27 cellular contexts compared by ENCODE assay signal in the genomic region with DNA sequence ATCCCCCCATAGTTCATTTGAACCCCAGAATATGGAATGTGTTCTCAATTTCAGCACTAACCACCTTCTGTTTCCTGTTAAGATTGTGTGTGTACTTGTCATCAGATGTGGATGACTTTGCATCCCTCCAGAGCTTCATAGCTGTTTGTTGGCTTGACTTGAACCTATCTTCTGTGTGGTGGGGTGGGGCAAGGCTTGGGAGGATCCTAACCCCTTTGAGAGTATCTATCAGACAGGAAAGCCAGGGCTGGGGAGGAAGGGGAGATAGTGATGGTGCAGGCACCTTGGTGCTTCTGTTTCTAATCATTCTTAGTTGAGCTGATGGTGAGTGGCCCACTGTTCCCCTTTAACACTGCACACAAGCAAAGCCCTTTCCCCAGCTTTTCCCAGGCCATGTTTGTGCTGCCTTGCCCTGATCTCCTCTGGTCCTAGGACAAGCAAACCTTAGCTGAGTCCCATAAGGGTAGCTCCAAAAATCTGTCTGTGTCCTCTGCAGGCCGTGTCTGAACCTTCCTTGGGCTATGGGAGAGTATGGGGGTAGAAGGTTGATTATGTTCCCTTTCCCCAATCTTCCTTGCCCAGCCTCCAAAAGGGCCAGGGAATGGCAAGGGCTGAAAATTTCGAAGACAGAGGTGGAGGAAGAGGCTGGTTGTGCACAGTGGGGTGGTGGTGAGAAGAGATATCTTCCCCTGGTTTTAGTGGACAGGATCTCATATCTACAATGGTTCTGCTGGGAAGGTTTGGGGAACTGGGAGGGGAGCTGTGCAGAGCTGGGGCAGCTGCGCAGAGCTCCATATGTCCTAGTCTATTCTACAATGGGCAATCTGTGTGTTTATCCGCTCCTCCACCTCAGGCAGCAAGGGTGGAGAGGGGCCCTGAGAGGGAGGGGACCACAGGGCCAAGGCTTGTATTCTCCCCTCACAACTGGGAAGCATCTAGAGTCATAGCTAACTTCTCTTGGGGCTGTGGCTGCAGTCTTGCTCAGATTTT. TPM values are rescaled to one million over a fixed set of nuclear protein-coding genes. Genes with fewer than 3 reads are reported as not detected.
DNase-seq lines count a peak whose midpoint lies in the region; FAIRE-seq and TF ChIP-seq lines count a peak whose summit lies in the region.
"Had no signal": no experiment of that assay in that cellular context is flagged by ENCODE, and none has a peak within 500 bp of the region (broad histone marks: within the 10 kb centered on the region; RNA-seq: fewer than 3 reads in every experiment).

No MANE protein-coding gene starts in this region.

- no peak overlapping the region for H3K27ac Mint-ChIP-seq in osteocyte (ENCODE audit: unreplicated experiment)
- no peak overlapping the region for H3K27ac Mint-ChIP-seq in activated naive CD4-positive, alpha-beta T cell treated with anti-CD3 and anti-CD28 coated beads, Interleukin-2, amount 10 ng/mL, durations not matched to agents 7 days and 5 days
- H3K27ac Mint-ChIP-seq: activated B cell treated with CpG ODN at 0.5 μM for 24 hours; activated naive CD4-positive, alpha-beta T cell treated with anti-CD3 and anti-CD28 coated beads, Interleukin-2, amount 50 U/mL, for 24 hours; CD4-positive, alpha-beta T cell had no signal

- H3K9me3 Mint-ChIP-seq in osteocyte (ENCODE audit: unreplicated experiment) = no peaks in the 10 kb centered on the region
- H3K9me3 Mint-ChIP-seq in activated naive CD4-positive, alpha-beta T cell treated with anti-CD3 and anti-CD28 coated beads, Interleukin-2, amount 10 ng/mL, durations not matched to agents 7 days and 5 days = no peaks in the 10 kb centered on the region
- H3K9me3 Mint-ChIP-seq: activated B cell treated with CpG ODN at 0.5 μM for 24 hours; activated naive CD4-positive, alpha-beta T cell treated with anti-CD3 and anti-CD28 coated beads, Interleukin-2, amount 50 U/mL, for 24 hours; CD4-positive, alpha-beta T cell had no signal

- peaks cover 13% of the 10 kb centered on the region for H3K27me3 Mint-ChIP-seq in osteocyte (ENCODE audit: unreplicated experiment)
- peaks cover 14% of the 10 kb centered on the region for H3K27me3 Mint-ChIP-seq in activated naive CD4-positive, alpha-beta T cell treated with anti-CD3 and anti-CD28 coated beads, Interleukin-2, amount 10 ng/mL, durations not matched to agents 7 days and 5 days
- H3K27me3 Mint-ChIP-seq: activated B cell treated with CpG ODN at 0.5 μM for 24 hours; activated naive CD4-positive, alpha-beta T cell treated with anti-CD3 and anti-CD28 coated beads, Interleukin-2, amount 50 U/mL, for 24 hours; CD4-positive, alpha-beta T cell had no signal

- no peak for FAIRE-seq in H1 (lab: Jason Lieb, UNC)
- FAIRE-seq: kidney had no signal

- H3K18ac ChIP-seq in H1 (ENCODE audit: extremely low read depth, low read length) = 0 out of 2 replicates have a peak overlapping the region, but pooled peaks have one; percentile 0

- H3K23ac ChIP-seq in H1 (ENCODE audit: insufficient read length) = no peak overlapping the region

- H3K4ac ChIP-seq in H1 (replicated peaks; ENCODE audit: insufficient read length, low read depth, low read length) = no peak overlapping the region

- no peaks in the 10 kb centered on the region for H3K27me3 ChIP-seq in H1 (replicated peaks in 1 of 4; ENCODE audit: control insufficient read depth in 3 of 4, extremely low read depth in 1 of 4, insufficient read depth in 3 of 4, low read length in 3 of 4)
- H3K27me3 ChIP-seq in HAP-1 (ENCODE audit: low read depth) = no peaks in the 10 kb centered on the region
- H3K27me3 ChIP-seq: ascending aorta had no signal

- no peak overlapping the region for H4K91ac ChIP-seq in H1 (replicated peaks; ENCODE audit: insufficient read length, low read length)

- H3K4me1 ChIP-seq in H1 (replicated peaks in 1 of 4; ENCODE audit: control insufficient read depth in 3 of 4, insufficient read depth in 4 of 4, low read length in 3 of 4) (peaks cover 0 to 3% (median 0%) of the 10 kb centered on the region in 4 experiments; a peak in 1 of 7 replicates), HAP-1 (peaks cover 5% of the 10 kb centered on the region)
- H3K4me1 ChIP-seq: ascending aorta, gastroesophageal sphincter, transverse colon had no signal

- H3K4me3 Mint-ChIP-seq in osteocyte (ENCODE audit: unreplicated experiment) = no peak overlapping the region
- no peak overlapping the region for H3K4me3 Mint-ChIP-seq in activated naive CD4-positive, alpha-beta T cell treated with anti-CD3 and anti-CD28 coated beads, Interleukin-2, amount 10 ng/mL, durations not matched to agents 7 days and 5 days
- H3K4me3 Mint-ChIP-seq: activated B cell treated with CpG ODN at 0.5 μM for 24 hours; activated naive CD4-positive, alpha-beta T cell treated with anti-CD3 and anti-CD28 coated beads, Interleukin-2, amount 50 U/mL, for 24 hours; CD4-positive, alpha-beta T cell had no signal

- H3K23me2 ChIP-seq in H1 (ENCODE audit: low read depth, low read length) = no peaks in the 10 kb centered on the region

- no peak overlapping the region; the same call in 1 of the 2 replicates for H4K8ac ChIP-seq in H1 (ENCODE audit: extremely low read depth, insufficient read depth, low read length)

- no peak overlapping the region for H2AFZ ChIP-seq in H1 (ENCODE audit: low read length)

- TF ChIP-seq CTCF in H1 (IDR thresholded peaks at IDR 0.05; ENCODE audit: control extremely low read depth in 1 of 3, insufficient read depth in 1 of 3, low read depth in 1 of 3, low read length in 3 of 3) = no peak
- TF ChIP-seq CTCF in osteocyte (IDR thresholded peaks at IDR 0.05) = no peak

- H2BK20ac ChIP-seq in H1 (ENCODE audit: low read length) = 0 out of 2 replicates have a peak overlapping the region, but pooled peaks have one; percentile 37

- H3K36me3 Mint-ChIP-seq in osteocyte (ENCODE audit: unreplicated experiment) = no peaks in the 10 kb centered on the region
- H3K36me3 Mint-ChIP-seq in activated naive CD4-positive, alpha-beta T cell treated with anti-CD3 and anti-CD28 coated beads, Interleukin-2, amount 10 ng/mL, durations not matched to agents 7 days and 5 days = no peaks in the 10 kb centered on the region
- H3K36me3 Mint-ChIP-seq: activated naive CD4-positive, alpha-beta T cell treated with anti-CD3 and anti-CD28 coated beads, Interleukin-2, amount 50 U/mL, for 24 hours had no signal

- no peaks in the 10 kb centered on the region for H3K36me3 ChIP-seq in H1 (ENCODE audit: control insufficient read depth in 2 of 4, insufficient read depth in 4 of 4, low read length in 3 of 4)
- H3K36me3 ChIP-seq in HAP-1 (replicated peaks) = no peaks in the 10 kb centered on the region
- H3K36me3 ChIP-seq: ascending aorta, gastroesophageal sphincter, transverse colon had no signal

- H3K79me2 ChIP-seq in H1 (ENCODE audit: control insufficient read depth in 1 of 2, insufficient read depth in 2 of 2, low read length in 2 of 2) = no peaks in the 10 kb centered on the region

- WGBS in H1 (ENCODE audit: extremely low coverage in 1 of 2, insufficient coverage in 1 of 2, insufficient read length in 1 of 2, insufficient replicate concordance in 2 of 2, low coverage in 1 of 2, low lambda C conversion rate in 2 of 2, missing lambda C conversion rate in 1 of 2), 2 experiments = 95% methylated on average over 4 of the region's 4 CpGs; no CpG with 5 or more reads in 1 of the 2 experiments

- H2BK15ac ChIP-seq in H1 (ENCODE audit: low read length) = no peak overlapping the region

- H3K56ac ChIP-seq in H1 (replicated peaks; ENCODE audit: insufficient read length, low read depth, low read length) = no peak overlapping the region

- no peak overlapping the region; the same call in 1 of the 2 replicates for H2AK5ac ChIP-seq in H1 (ENCODE audit: low read depth, low read length)

- no peaks in the 10 kb centered on the region for H3K9me3 ChIP-seq in H1 (ENCODE audit: insufficient read depth in 2 of 2, low read depth in 1 of 2, low read length in 1 of 2)
- no peaks in the 10 kb centered on the region for H3K9me3 ChIP-seq in HAP-1
- H3K9me3 ChIP-seq: ascending aorta, gastroesophageal sphincter, transverse colon had no signal

- no peak overlapping the region for H3K4me3 ChIP-seq in H1 (ENCODE audit: extremely low read depth in 1 of 4, insufficient read depth in 2 of 4, low read depth in 3 of 4, low read length in 4 of 4)
- H3K4me3 ChIP-seq in HAP-1 = no peak overlapping the region
- H3K4me3 ChIP-seq: ascending aorta, gastroesophageal sphincter, lung, transverse colon had no signal

- no peak for TF ChIP-seq POLR2A in H1 (IDR thresholded peaks at IDR 0.05; ENCODE audit: control extremely low read depth in 1 of 2, low read depth in 2 of 2, low read length in 2 of 2)

- no peak overlapping the region for H4K5ac ChIP-seq in H1 (ENCODE audit: insufficient read length, low read depth, low read length)

- TF ChIP-seq EP300 in H1 (IDR thresholded peaks at IDR 0.05; ENCODE audit: borderline replicate concordance in 1 of 2, low read depth in 2 of 2, low read length in 2 of 2) = no peak

- no peak overlapping the region; the same call in 1 of the 2 replicates for H3K27ac ChIP-seq in H1 (ENCODE audit: low read depth, low read length)
- H3K27ac ChIP-seq: 22Rv1, ascending aorta, gastroesophageal sphincter, transverse colon had no signal

- no peak overlapping the region for H2BK5ac ChIP-seq in H1 (ENCODE audit: low read depth, low read length)

- no peak overlapping the region for H3K4me2 ChIP-seq in H1 (ENCODE audit: insufficient read depth in 1 of 2, low read depth in 2 of 2, low read length in 2 of 2)

- in situ Hi-C loops in HAP-1 (cut with MboI; ENCODE audit: low sequenced_read_pairs) = loop anchor here (25.0 kb wide), 1 partner anchor 431 kb away; a partner anchor contains a TSS

- CTCF ChIA-PET in H1 (lab: Charles Lee; ENCODE audit: partially characterized antibody) = interaction anchor here (0.6 to 26.0 kb wide), 6 partner anchors 9 to 704 kb away, joined by 3 to 683 read pairs (median 4); no protein-coding TSS in a partner anchor
- CTCF ChIA-PET in activated naive CD4-positive, alpha-beta T cell treated with anti-CD3 and anti-CD28 coated beads, Interleukin-2, amount 10 ng/mL, durations not matched to agents 7 days and 5 days (lab: Charles Lee) = interaction anchor here (1.0 to 1.9 kb wide), 6 partner anchors 8 to 290 kb away, joined by 3 to 11 read pairs (median 3); no protein-coding TSS in a partner anchor

- POLR2A ChIA-PET in H1 (lab: Charles Lee; ENCODE audit: partially characterized antibody) = interaction anchor here (0.7 to 9.5 kb wide), 4 partner anchors 11 to 49 kb away, joined by 3 to 95 read pairs (median 3); no protein-coding TSS in a partner anchor

- no peak overlapping the region for H3K14ac ChIP-seq in H1 (ENCODE audit: insufficient read length)

- no peaks in the 10 kb centered on the region for H3K79me1 ChIP-seq in H1 (ENCODE audit: low read depth, low read length)

- DNase-seq in NCI-H2171 treated with DMSO at 0.1 percent for 48 hours (lab: John Stamatoyannopoulos, UW) (peak; percentile 19), NCI-H2171 (lab: John Stamatoyannopoulos, UW) (no peak), NCI-H82 (lab: John Stamatoyannopoulos, UW) (peak; percentile 83), H1 (ENCODE audit: low read depth in 1 of 2, low spot score in 2 of 2) (no peak), osteocyte (ENCODE audit: extremely low spot score, unreplicated experiment) (peak; percentile 59), NCI-H748 (lab: John Stamatoyannopoulos, UW; ENCODE audit: unreplicated experiment) (no peak), HAP-1 (ENCODE audit: low spot score in 2 of 2) (no peak)
- no peak for DNase-seq in activated naive CD4-positive, alpha-beta T cell treated with anti-CD3 and anti-CD28 coated beads, Interleukin-2, amount 10 ng/mL, durations not matched to agents 7 days and 5 days
- DNase-seq: activated B cell treated with CpG ODN at 0.5 μM for 24 hours; activated CD4-positive, alpha-beta T cell treated with anti-CD3 and anti-CD28 coated beads, Interleukin-2, amount 50 U/mL, for 4 hours; activated T-cell treated with anti-CD3 and anti-CD28 coated beads, Interleukin-2, amount 50 U/mL, for 48 hours; CD4-positive, alpha-beta T cell; cerebellar nuclear complex; kidney; NCI-H1694 treated with DMSO at 0.1 percent for 48 hours; NCI-H345; occipital lobe; stimulated activated CD4-positive, alpha-beta T cell treated with anti-CD3 and anti-CD28 coated beads, Interleukin-4, amount 100 ng/mL, for 4 hours; transverse colon had no signal

- H3K4me1 Mint-ChIP-seq in osteocyte (ENCODE audit: unreplicated experiment) = peaks cover 3% of the 10 kb centered on the region
- peaks cover 4% of the 10 kb centered on the region for H3K4me1 Mint-ChIP-seq in activated naive CD4-positive, alpha-beta T cell treated with anti-CD3 and anti-CD28 coated beads, Interleukin-2, amount 10 ng/mL, durations not matched to agents 7 days and 5 days
- H3K4me1 Mint-ChIP-seq: activated B cell treated with CpG ODN at 0.5 μM for 24 hours; activated naive CD4-positive, alpha-beta T cell treated with anti-CD3 and anti-CD28 coated beads, Interleukin-2, amount 50 U/mL, for 24 hours had no signal

- no peak overlapping the region for H3K9ac ChIP-seq in H1 (replicated peaks in 1 of 4; ENCODE audit: extremely low read depth in 1 of 4, low read depth in 3 of 4, low read length in 3 of 4)

- no peak overlapping the region for H2BK12ac ChIP-seq in H1 (ENCODE audit: low read depth, low read length)

- H4K20me1 ChIP-seq in H1 (replicated peaks in 1 of 2; ENCODE audit: control insufficient read depth in 1 of 2, insufficient read depth in 2 of 2, low read length in 2 of 2) = no peaks in the 10 kb centered on the region

- no peak for TF ChIP-seq RAD21 in H1 (IDR thresholded peaks at IDR 0.05 in 1 of 2, conservative IDR thresholded peaks at IDR 0.05 in 1 of 2; ENCODE audit: low read depth in 2 of 2, low read length in 2 of 2)

- no peak overlapping the region for H2BK120ac ChIP-seq in H1 (replicated peaks; ENCODE audit: low read depth, low read length)

RNA-seq across cellular contexts. Expression of a gene that starts 1.4 kb away (rescaled TPM):
- 0.39 and 0.48 TPM in 2 replicates for total RNA-seq in H1 (2021; fragmentation: NEBNext Ultra II Directional; extraction: Animal tissue kit (Norgen Biotek cat#: 25700))
- polyA plus RNA-seq in H1 (2011; rRNA removed) = 0.91 and 1.2 TPM in 2 replicates
- polyA plus RNA-seq in H1 (2011; cell fraction: cytosol; rRNA removed) = 0.75 TPM
- 2.0 TPM for polyA plus RNA-seq in H1 (2011; cell fraction: nucleus; rRNA removed)
- 0.61 to 0.89 TPM (median 0.72 TPM) in 4 replicates for polyA plus RNA-seq in H1 (2012, experiment 1 of 2)
- polyA plus RNA-seq in H1 (2012, experiment 2 of 2) = 0.30 TPM
- polyA plus RNA-seq in H1 (2013, experiment 1 of 2) = 0.59 TPM
- 0.46 TPM for polyA plus RNA-seq in H1 (2013, experiment 2 of 2)
- polyA minus RNA-seq in H1 (2011; rRNA and poly(A)+ RNA removed) = 0.27 and 0.98 TPM in 2 replicates
- polyA minus RNA-seq in H1 (2011; cell fraction: cytosol; rRNA and poly(A)+ RNA removed) = not detected
- 0.80 TPM for polyA minus RNA-seq in H1 (2011; cell fraction: nucleus; rRNA and poly(A)+ RNA removed)
- total RNA-seq in osteocyte = 0.16 and 0.31 TPM in 2 replicates
- total RNA-seq: ascending aorta, gastroesophageal sphincter, HT-29, SK-MEL-5, transverse colon had no signal

RNA-seq across cellular contexts. Expression of a gene that starts 25.0 kb away (rescaled TPM):
- 64.7 and 70.1 TPM in 2 replicates for total RNA-seq in H1 (2021; fragmentation: NEBNext Ultra II Directional; extraction: Animal tissue kit (Norgen Biotek cat#: 25700))
- polyA plus RNA-seq in H1 (2011; rRNA removed) = 115 and 125 TPM in 2 replicates
- polyA plus RNA-seq in H1 (2011; cell fraction: cytosol; rRNA removed) = 102 TPM
- polyA plus RNA-seq in H1 (2011; cell fraction: nucleus; rRNA removed) = 156 TPM
- polyA plus RNA-seq in H1 (2012, experiment 1 of 2) = 65.3 to 79.1 TPM (median 68.2 TPM) in 4 replicates
- polyA plus RNA-seq in H1 (2012, experiment 2 of 2) = 47.5 TPM
- 139 TPM for polyA plus RNA-seq in H1 (2013, experiment 1 of 2)
- 132 TPM for polyA plus RNA-seq in H1 (2013, experiment 2 of 2)
- 118 and 137 TPM in 2 replicates for polyA minus RNA-seq in H1 (2011; rRNA and poly(A)+ RNA removed)
- polyA minus RNA-seq in H1 (2011; cell fraction: cytosol; rRNA and poly(A)+ RNA removed) = 34.7 TPM
- polyA minus RNA-seq in H1 (2011; cell fraction: nucleus; rRNA and poly(A)+ RNA removed) = 66.9 TPM
- 126 and 132 TPM in 2 replicates for total RNA-seq in osteocyte

RNA-seq across cellular contexts. Expression of a gene that starts 25.2 kb away (rescaled TPM):
- total RNA-seq in H1 (2021; fragmentation: NEBNext Ultra II Directional; extraction: Animal tissue kit (Norgen Biotek cat#: 25700)) = 115 TPM in 2 replicates
- polyA plus RNA-seq in H1 (2011; rRNA removed) = 56.4 and 78.2 TPM in 2 replicates
- polyA plus RNA-seq in H1 (2011; cell fraction: cytosol; rRNA removed) = 88.6 TPM
- polyA plus RNA-seq in H1 (2011; cell fraction: nucleus; rRNA removed) = 66.2 TPM
- 69.4 to 92.6 TPM (median 83.5 TPM) in 4 replicates for polyA plus RNA-seq in H1 (2012, experiment 1 of 2)
- 17.5 TPM for polyA plus RNA-seq in H1 (2012, experiment 2 of 2)
- 71.0 TPM for polyA plus RNA-seq in H1 (2013, experiment 1 of 2)
- polyA plus RNA-seq in H1 (2013, experiment 2 of 2) = 63.2 TPM
- 207 and 312 TPM in 2 replicates for polyA minus RNA-seq in H1 (2011; rRNA and poly(A)+ RNA removed)
- polyA minus RNA-seq in H1 (2011; cell fraction: cytosol; rRNA and poly(A)+ RNA removed) = 114 TPM
- 92.1 TPM for polyA minus RNA-seq in H1 (2011; cell fraction: nucleus; rRNA and poly(A)+ RNA removed)
- total RNA-seq in osteocyte = 236 and 241 TPM in 2 replicates

RNA-seq across cellular contexts. Expression of a gene that starts 32.1 kb away (rescaled TPM):
- 62.5 TPM in 2 replicates for total RNA-seq in H1 (2021; fragmentation: NEBNext Ultra II Directional; extraction: Animal tissue kit (Norgen Biotek cat#: 25700))
- polyA plus RNA-seq in H1 (2011; rRNA removed) = 112 and 118 TPM in 2 replicates
- 75.0 TPM for polyA plus RNA-seq in H1 (2011; cell fraction: cytosol; rRNA removed)
- 107 TPM for polyA plus RNA-seq in H1 (2011; cell fraction: nucleus; rRNA removed)
- polyA plus RNA-seq in H1 (2012, experiment 1 of 2) = 42.1 to 48.3 TPM (median 44.3 TPM) in 4 replicates
- polyA plus RNA-seq in H1 (2012, experiment 2 of 2) = 34.6 TPM
- polyA plus RNA-seq in H1 (2013, experiment 1 of 2) = 52.7 TPM
- 58.7 TPM for polyA plus RNA-seq in H1 (2013, experiment 2 of 2)
- 62.0 and 65.0 TPM in 2 replicates for polyA minus RNA-seq in H1 (2011; rRNA and poly(A)+ RNA removed)
- 27.4 TPM for polyA minus RNA-seq in H1 (2011; cell fraction: cytosol; rRNA and poly(A)+ RNA removed)
- 26.2 TPM for polyA minus RNA-seq in H1 (2011; cell fraction: nucleus; rRNA and poly(A)+ RNA removed)
- 16.4 and 17.7 TPM in 2 replicates for total RNA-seq in osteocyte
- total RNA-seq: CD4-positive, alpha-beta T cell; T-helper 2 cell treated with Interferon-gamma antibody and Interleukin-4, amounts not matched to agents 100 ng/mL and 5 ng/mL, for 36 hours had no signal

Comparison
In these comparisons a context has a peak if more than half of its experiments do, and no peak if none do; other contexts are left out.
1. DNase-seq: peak in NCI-H2171 treated with DMSO at 0.1 percent for 48 hours (single experiment), NCI-H82 (single experiment) and osteocyte (single experiment); none in NCI-H2171 (single experiment), H1 (0 of 2), NCI-H748 (single experiment), activated naive CD4-positive, alpha-beta T cell treated with anti-CD3 and anti-CD28 coated beads, Interleukin-2, amount 10 ng/mL, durations not matched to agents 7 days and 5 days (single experiment) and HAP-1 (0 of 2).